In genomic region chr4:4247711-4248035, GRCh38 we compare ENCODE assay signal across 8 cellular contexts. TPM values are rescaled to one million over a fixed set of nuclear protein-coding genes. Genes with fewer than 3 reads are reported as not detected.
DNase-seq lines count a peak whose midpoint lies in the region; ATAC-seq and TF ChIP-seq lines count a peak whose summit lies in the region.

No MANE protein-coding gene starts in this region.

- peak overlapping the region; percentile 98 for H2AFZ ChIP-seq in osteoblast (ENCODE audit: low read length)

- H3K4me1 ChIP-seq in BLaER1 (peaks cover 18% of the 10 kb centered on the region), NT2/D1 (ENCODE audit: insufficient read depth, insufficient read length) (no peaks in the 10 kb centered on the region), osteoblast (ENCODE audit: insufficient read depth, low read length) (peaks cover 15% of the 10 kb centered on the region)

- peaks cover 17% of the 10 kb centered on the region for H3K79me2 ChIP-seq in osteoblast (ENCODE audit: insufficient read depth, low read length)

- DNase-seq in NT2/D1 (ENCODE audit: low read depth, low spot score) (no peak), epithelial cell of esophagus (ENCODE audit: low read depth) (no peak), osteoblast (ENCODE audit: insufficient read length, low spot score, missing footprints) (no peak), GF-D8 (lab: John Stamatoyannopoulos, UW) (no peak), foreskin melanocyte (no peak), kidney tubule cell (ENCODE audit: low spot score) (no peak)

- H3K4me3 ChIP-seq in BLaER1: peak overlapping the region; percentile 79
- peak overlapping the region; percentile 92 for H3K4me3 ChIP-seq in NT2/D1 (ENCODE audit: insufficient read length, low read depth)
- peak overlapping the region; percentile 90 for H3K4me3 ChIP-seq in epithelial cell of esophagus (ENCODE audit: low read length)
- H3K4me3 ChIP-seq in osteoblast (ENCODE audit: insufficient read depth, low read length): peak overlapping the region; percentile 99

- peaks cover 19% of the 10 kb centered on the region; the same call in 1 of the 2 replicates for H3K36me3 ChIP-seq in BLaER1
- peaks cover 29% of the 10 kb centered on the region for H3K36me3 ChIP-seq in NT2/D1 (ENCODE audit: insufficient read depth, insufficient read length, low read length)
- H3K36me3 ChIP-seq in osteoblast (ENCODE audit: insufficient read depth, low read length): peaks cover 21% of the 10 kb centered on the region

- H3K27ac ChIP-seq in BLaER1: peak overlapping the region; percentile 85
- H3K27ac ChIP-seq in osteoblast (ENCODE audit: low read depth, low read length): peak overlapping the region; percentile 96

- H4K20me1 ChIP-seq in BLaER1 (no peaks in the 10 kb centered on the region), osteoblast (ENCODE audit: insufficient read depth, low read length) (peaks cover 3% of the 10 kb centered on the region)

- peaks cover 7% of the 10 kb centered on the region; the same call in 1 of the 2 replicates for H3K9me3 ChIP-seq in BLaER1
- H3K9me3 ChIP-seq in NT2/D1 (ENCODE audit: insufficient read depth, low read length): no peaks in the 10 kb centered on the region
- no peaks in the 10 kb centered on the region for H3K9me3 ChIP-seq in osteoblast (ENCODE audit: low read depth, low read length)

- H3K9ac ChIP-seq in BLaER1: peak overlapping the region; percentile 85
- peak overlapping the region; percentile 96 for H3K9ac ChIP-seq in NT2/D1 (ENCODE audit: insufficient read length, low read depth)

- H3K4me2 ChIP-seq in BLaER1 (peak overlapping the region; percentile 78), osteoblast (ENCODE audit: insufficient read depth, low read length) (peak overlapping the region; percentile 90)

- TF ChIP-seq CTCF in epithelial cell of esophagus (IDR thresholded peaks at IDR 0.05; ENCODE audit: insufficient read depth, low read depth, low read length, missing control alignments): no peak
- TF ChIP-seq CTCF in osteoblast (IDR thresholded peaks at IDR 0.05; ENCODE audit: extremely low read depth, low read depth, low read length): no peak

- peak; percentile 33 for ATAC-seq in GM21529 (IDR thresholded peaks at IDR 0.05; ENCODE audit: unreplicated experiment)

- peaks cover 29% of the 10 kb centered on the region for H3K27me3 ChIP-seq in BLaER1
- H3K27me3 ChIP-seq in NT2/D1 (ENCODE audit: insufficient read depth, insufficient read length): no peaks in the 10 kb centered on the region
- H3K27me3 ChIP-seq in osteoblast (ENCODE audit: insufficient read depth, low read length): peaks cover 4% of the 10 kb centered on the region

RNA-seq across cellular contexts. Expression of gene TMEM128, which starts 0.3 kb away (rescaled TPM):
- total RNA-seq in osteoblast: 21.7 and 28.3 TPM in 2 replicates

RNA-seq across cellular contexts. Expression of gene OTOP1, which starts 20.9 kb away (rescaled TPM):
- total RNA-seq in osteoblast: not detected in 2 replicates

RNA-seq across cellular contexts. Expression of gene LYAR, which starts 42.3 kb away (rescaled TPM):
- 3.5 and 4.0 TPM in 2 replicates for total RNA-seq in osteoblast

RNA-seq across cellular contexts. Expression of gene ZBTB49, which starts 42.4 kb away (rescaled TPM):
- total RNA-seq in osteoblast: 5.0 and 6.2 TPM in 2 replicates
